ENCODE assay signal across 8 cellular contexts in the genomic region with DNA sequence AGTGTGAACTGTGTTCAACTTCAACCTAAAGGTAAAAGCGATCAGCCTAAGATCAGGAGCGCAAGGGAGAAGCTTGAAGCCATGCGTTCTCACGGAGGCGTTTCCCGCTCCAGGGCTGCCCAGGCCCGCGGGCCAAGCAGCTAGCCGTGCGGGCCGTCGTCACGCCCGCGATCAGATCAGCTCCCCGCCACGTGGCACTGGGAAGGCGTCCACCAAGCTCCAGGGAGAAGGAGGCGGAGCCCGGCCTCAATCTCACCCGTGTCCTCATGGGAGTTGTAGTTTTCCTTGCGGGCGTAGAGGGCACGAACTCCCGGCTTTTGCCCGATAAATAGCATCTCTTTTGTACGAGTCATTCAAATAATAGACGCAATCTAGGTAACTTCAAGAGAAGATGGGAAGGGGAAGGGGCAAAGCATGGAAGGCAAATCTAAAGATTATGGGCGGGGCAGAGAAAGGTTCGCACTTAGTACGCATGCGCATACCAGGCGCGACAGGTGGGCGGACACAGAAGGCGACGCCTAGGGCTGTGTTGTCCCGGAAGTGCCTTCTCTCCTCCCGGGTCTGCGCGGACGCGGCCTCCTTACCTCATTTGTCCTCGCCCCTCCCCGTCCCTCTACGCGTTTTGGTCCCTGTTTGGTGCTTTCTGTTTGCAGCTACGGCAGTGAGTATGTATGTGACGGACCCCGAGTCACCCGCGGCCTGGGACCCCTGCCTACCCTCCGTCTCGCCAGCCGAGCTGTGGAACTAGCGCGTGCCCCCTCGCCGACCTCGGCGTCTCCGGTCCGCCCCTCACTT. TPM values are rescaled to one million over a fixed set of nuclear protein-coding genes. Genes with fewer than 3 reads are reported as not detected.
DNase-seq lines count a peak whose midpoint lies in the region; ATAC-seq and TF ChIP-seq lines count a peak whose summit lies in the region.

No MANE protein-coding gene starts in this region.

- intact Hi-C loops in aorta (cut with DNase I): loop anchor here (1.0 to 2.0 kb wide), 2 partner anchors 41 kb away; partner anchors contain the start of gene ZCCHC7 (in 2 of the 2)

- no peaks in the 10 kb centered on the region for H4K20me1 ChIP-seq in hepatocyte (ENCODE audit: insufficient read depth, poor library complexity, severe bottlenecking)

- DNase-seq in NCI-H2029 treated with DMSO at 0.1 percent for 48 hours (lab: John Stamatoyannopoulos, UW) (peak; percentile 93), T1000 (lab: John Stamatoyannopoulos, UW) (peak; percentile 86), astrocyte of the hippocampus (ENCODE audit: low read depth, low spot score) (peak; percentile 95), hepatocyte (ENCODE audit: low spot score) (peak; percentile 95), aorta (peak; percentile 96)

- H3K79me2 ChIP-seq in hepatocyte: peaks cover 42% of the 10 kb centered on the region

- TF ChIP-seq CTCF in hepatocyte (IDR thresholded peaks at IDR 0.05; ENCODE audit: poor library complexity): no peak

- peak; percentile 35 for ATAC-seq in GM18508 (IDR thresholded peaks at IDR 0.05; ENCODE audit: insufficient read depth, unreplicated experiment)
- ATAC-seq in HG02981 (IDR thresholded peaks at IDR 0.05; ENCODE audit: unreplicated experiment): peak; percentile 91
- peak; percentile 99 for ATAC-seq in aorta (ENCODE audit: low FRiP score)

- no peaks in the 10 kb centered on the region for H3K9me2 ChIP-seq in hepatocyte (replicated peaks; ENCODE audit: insufficient read depth)

- no peaks in the 10 kb centered on the region for H3K27me3 ChIP-seq in hepatocyte
- no peaks in the 10 kb centered on the region for H3K27me3 ChIP-seq in rectal smooth muscle tissue (ENCODE audit: control insufficient read depth, insufficient read depth, low read length)
- no peaks in the 10 kb centered on the region for H3K27me3 ChIP-seq in aorta (ENCODE audit: control insufficient read depth in 1 of 2, insufficient read depth in 2 of 2, low read length in 1 of 2)

- H3K27ac ChIP-seq in hepatocyte: peak overlapping the region; percentile 86
- peak overlapping the region; percentile 88 for H3K27ac ChIP-seq in rectal smooth muscle tissue (ENCODE audit: low read depth, low read length)
- peak overlapping the region; percentile 6 to 34 for H3K27ac ChIP-seq in aorta (ENCODE audit: low read depth in 1 of 2, low read length in 2 of 2)

- H3K9me3 ChIP-seq in hepatocyte (ENCODE audit: low read depth) (no peaks in the 10 kb centered on the region), aorta (ENCODE audit: control insufficient read depth, low read length) (no peaks in the 10 kb centered on the region)

- no peaks in the 10 kb centered on the region for H3K36me3 ChIP-seq in hepatocyte (replicated peaks; ENCODE audit: insufficient read depth, low read depth)
- no peaks in the 10 kb centered on the region for H3K36me3 ChIP-seq in rectal smooth muscle tissue (ENCODE audit: control insufficient read depth, insufficient read depth, low read length)
- H3K36me3 ChIP-seq in aorta (ENCODE audit: control insufficient read depth in 1 of 2, insufficient read depth in 2 of 2, low read length in 1 of 2): no peaks in the 10 kb centered on the region

- peak overlapping the region; percentile 87 for H3K9ac ChIP-seq in rectal smooth muscle tissue (ENCODE audit: low read length)

- peak overlapping the region; percentile 95 for H3K4me2 ChIP-seq in hepatocyte

- peak overlapping the region; percentile 79 for H3K4me3 ChIP-seq in hepatocyte
- peak overlapping the region; percentile 93 for H3K4me3 ChIP-seq in rectal smooth muscle tissue (ENCODE audit: low read length)
- H3K4me3 ChIP-seq in aorta (ENCODE audit: low read length in 2 of 2): peak overlapping the region; percentile 14 to 63

- H2AFZ ChIP-seq in hepatocyte: peak overlapping the region; percentile 95

- H3K4me1 ChIP-seq in hepatocyte (ENCODE audit: insufficient read depth) (peaks cover 5% of the 10 kb centered on the region), rectal smooth muscle tissue (ENCODE audit: control insufficient read depth, insufficient read depth, low read length) (no peaks in the 10 kb centered on the region), aorta (ENCODE audit: control insufficient read depth in 1 of 2, insufficient read depth in 2 of 2, low read length in 2 of 2) (peaks cover 1 to 3% of the 10 kb centered on the region in 2 donors)

- 3% methylated on average over 62 of the region's 63 CpGs for WGBS in hepatocyte (ENCODE audit: low lambda C conversion rate, missing lambda C conversion rate)
- WGBS in aorta, 2 donors: 1 to 2% methylated on average over 62 to 63 of the region's 63 CpGs

RNA-seq across cellular contexts. Expression of gene ZCCHC7, which starts 40.8 kb away (rescaled TPM):
- total RNA-seq in hepatocyte (14.6 and 18.1 TPM in 2 replicates), aorta (10 to 100 TPM; 27.0 to 30.5 TPM)
- polyA plus RNA-seq in hepatocyte (12.2 and 12.3 TPM in 2 replicates), aorta (10 to 100 TPM in 1 of 2 donors, 1 to 10 TPM in 1; 9.8 to 10.6 TPM)

RNA-seq across cellular contexts. Expression of gene PAX5, which starts 45.5 kb away (rescaled TPM):
- not detected in 2 replicates for total RNA-seq in hepatocyte
- polyA plus RNA-seq in hepatocyte: not detected in 2 replicates
- under 1 TPM; 0.19 to 0.81 TPM for total RNA-seq in aorta
- under 1 TPM; under 0.01 to 0.61 TPM for polyA plus RNA-seq in aorta

Comparison
In these comparisons a context has a peak if more than half of its experiments do, and no peak if none do; other contexts are left out.
1. Peak in every context shown above with its lines: DNase-seq, ATAC-seq, H3K4me3 ChIP-seq and H3K27ac ChIP-seq.
2. ATAC-seq: peak in every context shown above with its lines; median percentile 99 in aorta; 91 in HG02981; 35 in GM18508.
3. H3K27ac ChIP-seq: peak in every context shown above with its lines; median percentile 88 in rectal smooth muscle tissue; 86 in hepatocyte; 20 in aorta.
4. H3K4me3 ChIP-seq: peak in every context shown above with its lines; median percentile 93 in rectal smooth muscle tissue; 79 in hepatocyte; 38 in aorta.